In the genomic region with DNA sequence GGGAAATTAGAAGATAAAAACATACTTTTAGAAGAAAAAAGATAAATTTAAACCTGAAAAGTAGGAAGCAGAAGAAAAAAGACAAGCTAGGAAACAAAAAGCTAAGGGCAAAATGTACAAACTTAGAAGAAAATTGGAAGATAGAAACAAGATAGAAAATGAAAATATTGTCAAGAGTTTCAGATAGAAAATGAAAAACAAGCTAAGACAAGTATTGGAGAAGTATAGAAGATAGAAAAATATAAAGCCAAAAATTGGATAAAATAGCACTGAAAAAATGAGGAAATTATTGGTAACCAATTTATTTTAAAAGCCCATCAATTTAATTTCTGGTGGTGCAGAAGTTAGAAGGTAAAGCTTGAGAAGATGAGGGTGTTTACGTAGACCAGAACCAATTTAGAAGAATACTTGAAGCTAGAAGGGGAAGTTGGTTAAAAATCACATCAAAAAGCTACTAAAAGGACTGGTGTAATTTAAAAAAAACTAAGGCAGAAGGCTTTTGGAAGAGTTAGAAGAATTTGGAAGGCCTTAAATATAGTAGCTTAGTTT, we compare ENCODE assay signal across 10 cellular contexts. TPM values are rescaled to one million over a fixed set of nuclear protein-coding genes. Genes with fewer than 3 reads are reported as not detected.
DNase-seq lines count a peak whose midpoint lies in the region; ATAC-seq and TF ChIP-seq lines count a peak whose summit lies in the region.
"Had no signal": no experiment of that assay in that cellular context is flagged by ENCODE, and none has a peak within 500 bp of the region (broad histone marks: within the 10 kb centered on the region; RNA-seq: fewer than 3 reads in every experiment).

No MANE protein-coding gene starts in this region.

- peak overlapping the region; percentile 100 for H3K27ac ChIP-seq in WERI-Rb-1
- H3K27ac ChIP-seq in thoracic aorta = peak overlapping the region; percentile 99

- H3K4me1 ChIP-seq in thoracic aorta (ENCODE audit: control insufficient read depth in 1 of 2, low read depth in 2 of 2) = peaks cover 21 to 30% of the 10 kb centered on the region in 2 donors

- H3K9me3 ChIP-seq in WERI-Rb-1 (ENCODE audit: severe bottlenecking) (no peaks in the 10 kb centered on the region), thoracic aorta (no peaks in the 10 kb centered on the region)

- no peak for ATAC-seq in thoracic aorta (ENCODE audit: insufficient number of reproducible peaks, low FRiP score, low read depth)
- no peak for ATAC-seq in GM19452 (IDR thresholded peaks at IDR 0.05; ENCODE audit: unreplicated experiment)
- no peak for ATAC-seq in HG03097 (IDR thresholded peaks at IDR 0.05; ENCODE audit: low FRiP score, unreplicated experiment)
- no peak for ATAC-seq in HG03571 (IDR thresholded peaks at IDR 0.05; ENCODE audit: unreplicated experiment)

- no peak for TF ChIP-seq CTCF in WERI-Rb-1 (IDR thresholded peaks at IDR 0.05; ENCODE audit: low read depth, low read length)
- TF ChIP-seq CTCF in kidney epithelial cell (IDR thresholded peaks at IDR 0.05; ENCODE audit: insufficient read depth, low read length, poor library complexity, severe bottlenecking) = no peak
- no peak for TF ChIP-seq CTCF in thoracic aorta (IDR thresholded peaks at IDR 0.05)

- DNase-seq in NCI-H2029 treated with DMSO at 0.1 percent for 48 hours (lab: John Stamatoyannopoulos, UW) (peak; percentile 92), NCI-H2029 (lab: John Stamatoyannopoulos, UW) (no peak), WERI-Rb-1 (no peak), kidney epithelial cell (ENCODE audit: low read depth) (no peak), thoracic aorta (ENCODE audit: low spot score) (no peak)
- DNase-seq: naive B cell, NCI-H510A had no signal

- H3K36me3 ChIP-seq in WERI-Rb-1 (peaks cover 58% of the 10 kb centered on the region), kidney epithelial cell (ENCODE audit: control insufficient read depth, insufficient read depth, low read length) (peaks cover 2% of the 10 kb centered on the region), thoracic aorta (peaks cover 38% of the 10 kb centered on the region)

- H3K4me3 ChIP-seq in WERI-Rb-1 (ENCODE audit: low read depth, low read length) (peak overlapping the region; percentile 89), kidney epithelial cell (ENCODE audit: low read depth, low read length) (peak overlapping the region; percentile 84), thoracic aorta (peak overlapping the region; percentile 89)

- H3K27me3 ChIP-seq in WERI-Rb-1 (ENCODE audit: insufficient read depth, low read depth, severe bottlenecking) = no peaks in the 10 kb centered on the region
- no peaks in the 10 kb centered on the region for H3K27me3 ChIP-seq in kidney epithelial cell (ENCODE audit: control insufficient read depth, insufficient read depth, low read length)
- H3K27me3 ChIP-seq in thoracic aorta (replicated peaks; ENCODE audit: insufficient read depth) = no peaks in the 10 kb centered on the region

RNA-seq across cellular contexts. Expression of gene MALAT1, which starts 0.9 kb away (rescaled TPM):
- total RNA-seq in kidney epithelial cell (1,605 and 1,895 TPM in 2 replicates), thoracic aorta (over 10,000 TPM; 20,776 to 38,952 TPM)

RNA-seq across cellular contexts. Expression of gene SCYL1, which starts 25.1 kb away (rescaled TPM):
- total RNA-seq in kidney epithelial cell = 116 and 121 TPM in 2 replicates
- total RNA-seq in thoracic aorta = 100 to 1,000 TPM in 1 of 2 donors, 10 to 100 TPM in 1; 96.8 to 106 TPM

RNA-seq across cellular contexts. Expression of gene LTBP3, which starts 58.4 kb away (rescaled TPM):
- total RNA-seq in kidney epithelial cell = 116 and 122 TPM in 2 replicates
- 100 to 1,000 TPM; 492 to 512 TPM for total RNA-seq in thoracic aorta

Comparison
In these comparisons a context has a peak if more than half of its experiments do, and no peak if none do; other contexts are left out.
1. RNA of gene MALAT1, which starts 0.9 kb away (total RNA-seq): 20,776 to 38,952 TPM in thoracic aorta; 1,605 to 1,895 TPM in kidney epithelial cell; every median in the first group is over 10 times any median in the second.
2. Peak in every context shown above with its lines, with median percentiles within 50 percentile points of each other: H3K4me3 ChIP-seq.